1 cellular context compared by ENCODE assay signal in genomic region chr17:43871947-43872690, GRCh38.
TF ChIP-seq lines count a peak whose summit lies in the region.

No MANE protein-coding gene starts in this region.

TF ChIP-seq in A549, 52 proteins besides CTCF, POLR2A, EP300 and RAD21 (continued from another document):
- TF ChIP-seq ATOH8 (CRISPR knock-in tag; IDR thresholded peaks at IDR 0.05; ENCODE audit: low read depth) (no peak), RARB (CRISPR knock-in tag; IDR thresholded peaks at IDR 0.05) (no peak), TP53 (CRISPR knock-in tag; IDR thresholded peaks at IDR 0.05) (no peak), NR3C1 (IDR thresholded peaks at IDR 0.05) (no peak), MYC (IDR thresholded peaks at IDR 0.05; ENCODE audit: borderline replicate concordance, low read length) (no peak), HEYL (CRISPR knock-in tag; IDR thresholded peaks at IDR 0.05) (no peak), HDAC2 (IDR thresholded peaks at IDR 0.05) (no peak), REST (IDR thresholded peaks at IDR 0.05) (no peak), HES2 (IDR thresholded peaks at IDR 0.05) (no peak), MAX (IDR thresholded peaks at IDR 0.05) (no peak), HOXB5 (CRISPR knock-in tag; IDR thresholded peaks at IDR 0.05) (no peak), E2F6 (IDR thresholded peaks at IDR 0.05; ENCODE audit: borderline replicate concordance, low read depth) (no peak), USF2 (IDR thresholded peaks at IDR 0.05) (no peak)
- TF ChIP-seq, protein P1, sequence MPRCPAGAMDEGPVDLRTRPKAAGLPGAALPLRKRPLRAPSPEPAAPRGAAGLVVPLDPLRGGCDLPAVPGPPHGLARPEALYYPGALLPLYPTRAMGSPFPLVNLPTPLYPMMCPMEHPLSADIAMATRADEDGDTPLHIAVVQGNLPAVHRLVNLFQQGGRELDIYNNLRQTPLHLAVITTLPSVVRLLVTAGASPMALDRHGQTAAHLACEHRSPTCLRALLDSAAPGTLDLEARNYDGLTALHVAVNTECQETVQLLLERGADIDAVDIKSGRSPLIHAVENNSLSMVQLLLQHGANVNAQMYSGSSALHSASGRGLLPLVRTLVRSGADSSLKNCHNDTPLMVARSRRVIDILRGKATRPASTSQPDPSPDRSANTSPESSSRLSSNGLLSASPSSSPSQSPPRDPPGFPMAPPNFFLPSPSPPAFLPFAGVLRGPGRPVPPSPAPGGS (IDR thresholded peaks at IDR 0.05), result no peak
